ENCODE assay signal across 9 cellular contexts in the genomic region with DNA sequence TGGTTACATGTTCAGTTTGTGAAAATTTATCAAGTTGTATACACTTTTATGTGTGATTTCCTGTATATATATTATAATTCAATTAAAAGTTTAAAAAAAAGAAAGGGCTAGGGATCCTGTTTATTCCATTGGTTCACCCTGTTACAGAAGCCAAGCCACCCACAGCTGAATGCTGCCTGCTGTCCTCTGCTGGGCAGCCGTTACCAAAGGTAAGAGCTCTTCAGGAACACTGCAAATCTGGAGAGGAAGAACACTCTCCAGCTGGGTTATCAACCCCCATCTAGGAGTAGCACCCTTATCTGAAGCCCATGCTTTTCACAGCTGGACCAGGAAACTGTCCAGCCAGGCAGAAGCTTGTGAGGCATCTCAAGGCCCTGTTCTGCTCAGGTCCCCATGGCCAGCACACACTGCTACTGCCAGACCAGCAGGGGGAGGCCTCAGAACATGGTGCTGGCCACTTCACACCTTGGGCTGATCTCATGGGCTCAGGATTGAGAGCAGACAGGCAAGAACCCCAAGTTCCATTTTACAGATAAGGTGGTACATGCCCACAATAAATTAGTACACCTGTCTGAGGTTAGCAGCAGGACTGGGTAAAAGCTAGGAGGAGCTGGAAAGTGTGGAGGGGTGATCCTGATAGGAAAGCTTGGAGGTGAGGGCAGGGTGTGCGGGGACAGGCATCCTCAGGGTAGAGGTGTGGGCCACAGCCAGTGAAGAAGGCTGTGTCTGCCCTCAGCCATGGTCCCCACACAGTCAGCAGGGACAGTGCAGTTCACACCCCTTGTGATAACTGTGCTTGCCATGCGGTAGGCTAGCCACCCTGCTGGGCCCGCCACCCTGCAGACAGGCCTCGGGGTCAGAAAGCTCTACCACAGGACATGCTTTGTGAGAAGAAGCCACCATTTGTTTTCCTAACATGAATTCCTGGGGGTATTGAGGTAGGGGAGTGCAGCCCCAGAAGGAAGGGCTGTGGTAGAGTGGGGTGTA. TPM values are rescaled to one million over a fixed set of nuclear protein-coding genes. Genes with fewer than 3 reads are reported as not detected.
DNase-seq lines count a peak whose midpoint lies in the region; ATAC-seq and TF ChIP-seq lines count a peak whose summit lies in the region.
"Had no signal": no experiment of that assay in that cellular context is flagged by ENCODE, and none has a peak within 500 bp of the region (broad histone marks: within the 10 kb centered on the region; RNA-seq: fewer than 3 reads in every experiment).

No MANE protein-coding gene starts in this region.

- no peak overlapping the region for H3K4me2 ChIP-seq in SU-DHL-6 (ENCODE audit: low read depth, low read length, poor library complexity, severe bottlenecking)

- H3K9me3 ChIP-seq in SU-DHL-6 (ENCODE audit: insufficient read depth, low read length), result no peaks in the 10 kb centered on the region

- H3K36me3 ChIP-seq in SU-DHL-6 (ENCODE audit: low read length), result no peaks in the 10 kb centered on the region

- no peak overlapping the region for H3K4me3 Mint-ChIP-seq in immature natural killer cell

- no peak for ATAC-seq in HG03097 (IDR thresholded peaks at IDR 0.05; ENCODE audit: low FRiP score, unreplicated experiment)

- H3K4me3 ChIP-seq in SU-DHL-6 (ENCODE audit: insufficient read depth, low read length, poor library complexity, severe bottlenecking) (no peak overlapping the region), astrocyte of the cerebellum (ENCODE audit: low read depth, low read length) (no peak overlapping the region)
- H3K4me3 ChIP-seq: SK-N-MC had no signal

- H3K9me3 Mint-ChIP-seq in immature natural killer cell, result no peaks in the 10 kb centered on the region

- no peak overlapping the region for H2AFZ ChIP-seq in SU-DHL-6 (ENCODE audit: low read depth, low read length, severe bottlenecking)

- peak; percentile 61 for DNase-seq in D341Med (ENCODE audit: low spot score)
- peak; percentile 79 for DNase-seq in HuH-7 (ENCODE audit: low spot score)
- DNase-seq in astrocyte of the cerebellum (ENCODE audit: low read depth), result peak; percentile 39
- peak in 2 of 3 donors; percentile 15 to 35 for DNase-seq in immature natural killer cell
- peak; percentile 25 to 31 for DNase-seq in stimulated activated CD4-positive, alpha-beta T cell treated with anti-CD3 and anti-CD28 coated beads, Interleukin-4, amount 100 ng/mL, for 4 hours
- DNase-seq in cortex of kidney (lab: John Stamatoyannopoulos, UW), result no peak

- H3K27ac ChIP-seq in SU-DHL-6 (ENCODE audit: low read depth, low read length), result no peak overlapping the region
- H3K27ac ChIP-seq: SK-N-MC had no signal

- no peaks in the 10 kb centered on the region for H4K20me1 ChIP-seq in SU-DHL-6 (ENCODE audit: low read depth, low read length)

- H3K27me3 Mint-ChIP-seq in immature natural killer cell (ENCODE audit: low read depth in 3 of 3), result peaks cover 0 to 2% (median 1%) of the 10 kb centered on the region in 3 donors

- peaks cover 0 to 3% of the 10 kb centered on the region in 2 donors for H3K4me1 Mint-ChIP-seq in immature natural killer cell

- no peaks in the 10 kb centered on the region for H3K27me3 ChIP-seq in SU-DHL-6 (ENCODE audit: low read length)

- H3K36me3 Mint-ChIP-seq in immature natural killer cell, result peaks cover 9 to 33% (median 11%) of the 10 kb centered on the region in 3 donors

- H3K9ac ChIP-seq in SU-DHL-6 (ENCODE audit: low read length), result no peak overlapping the region

- in situ Hi-C loops in astrocyte of the cerebellum (cut with HindIII; ENCODE audit: low sequenced_read_pairs), result loop anchor here (10.0 kb wide), 1 partner anchor 746 kb away; no protein-coding TSS in a partner anchor

- no peaks in the 10 kb centered on the region for H3F3A ChIP-seq in SU-DHL-6 (ENCODE audit: insufficient read depth)

- no peaks in the 10 kb centered on the region for H3K9me2 ChIP-seq in SU-DHL-6 (replicated peaks; ENCODE audit: insufficient read depth, low read length)

- TF ChIP-seq CTCF in SU-DHL-6 (IDR thresholded peaks at IDR 0.05; ENCODE audit: insufficient read depth, low read length, poor library complexity, severe bottlenecking) (peak; percentile 11), astrocyte of the cerebellum (IDR thresholded peaks at IDR 0.05; ENCODE audit: low read depth, low read length, missing control alignments) (peak; percentile 90)

- peak overlapping the region in 1 of 6 donors; percentile 72 for H3K27ac Mint-ChIP-seq in immature natural killer cell

- no peaks in the 10 kb centered on the region for H3K79me2 ChIP-seq in SU-DHL-6 (ENCODE audit: insufficient read depth, low read length)

RNA-seq across cellular contexts. Expression of gene SREBF1, which starts 54.3 kb away (rescaled TPM):
- polyA plus RNA-seq in immature natural killer cell, result 10 to 100 TPM in 1 of 3 donors, 1 to 10 TPM in 2; 2.9 to 13.4 (median 4.4) TPM
